In the genomic region with DNA sequence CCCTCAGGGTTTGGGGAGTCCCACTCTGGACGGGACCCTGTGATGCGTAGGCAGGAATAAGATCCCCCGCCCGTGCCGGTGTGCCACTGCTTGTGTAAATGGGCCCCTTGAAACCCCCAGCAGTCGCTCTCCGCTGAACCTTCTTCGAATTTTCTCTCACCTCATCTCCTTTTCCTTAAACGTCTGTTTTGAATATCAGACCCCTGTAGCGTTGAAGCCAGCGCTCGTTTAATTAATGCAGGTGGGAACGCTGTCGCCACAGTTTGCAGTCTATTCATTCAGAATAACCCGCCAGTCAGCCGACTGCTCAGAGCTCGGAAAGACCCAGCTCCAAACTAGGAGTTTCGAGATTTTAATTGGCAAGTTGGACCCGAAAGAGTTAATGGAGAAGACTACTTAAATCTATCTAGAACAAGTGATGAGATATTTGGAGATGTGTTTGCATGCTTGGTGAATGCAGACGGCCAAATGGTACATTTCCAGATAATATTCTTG, we compare ENCODE assay signal across 8 cellular contexts. TPM values are rescaled to one million over a fixed set of nuclear protein-coding genes. Genes with fewer than 3 reads are reported as not detected.
A peak's percentile ranks its signal among the peaks of the same experiment; 100 is the strongest.
DNase-seq lines count a peak whose midpoint lies in the region; ATAC-seq, FAIRE-seq and TF ChIP-seq lines count a peak whose summit lies in the region.

No MANE protein-coding gene starts in this region.

- SMC1A ChIA-PET in GM12878 (lab: Charles Lee; ENCODE audit: uncharacterized antibody, unreplicated experiment): interaction anchor here (0.6 to 5.3 kb wide), 31 partner anchors 9 to 226 kb away, joined by 3 to 28 read pairs (median 5); partner anchors contain the start of gene WDR89

- TF ChIP-seq CTCF in AG04450 (IDR thresholded peaks at IDR 0.05; ENCODE audit: low read depth, low read length) (no peak), GM12878 (IDR thresholded peaks at IDR 0.05 in 2 of 3, conservative IDR thresholded peaks at IDR 0.05 in 1 of 3; ENCODE audit: control insufficient read depth in 2 of 3, extremely low read depth in 1 of 3, insufficient read depth in 1 of 3, low read depth in 3 of 3, low read length in 3 of 3) (no peak), liver (IDR thresholded peaks at IDR 0.05; ENCODE audit: low read depth, low read length, missing input control) (no peak), thyroid gland (IDR thresholded peaks at IDR 0.05) (no peak)

- peak overlapping the region; percentile 73 for H3K9ac ChIP-seq in GM12878 (ENCODE audit: control insufficient read depth, insufficient read depth, low read length)
- peak overlapping the region; percentile 77 to 93 for H3K9ac ChIP-seq in liver (ENCODE audit: low read depth in 1 of 2, low read length in 2 of 2)

- H3K4me3 ChIP-seq in AG04450 (ENCODE audit: low read depth, low read length) (peak overlapping the region; percentile 89), GM12878 (peak overlapping the region; percentile 89), liver (ENCODE audit: low read depth in 1 of 3, low read length in 3 of 3) (peak overlapping the region; percentile 88 to 100 (median 89)), thyroid gland (replicated peaks in 1 of 3) (peak overlapping the region; percentile 41 to 99 (median 58))
- H3K4me3 ChIP-seq in Jurkat, Clone E6-1 (ENCODE audit: low read length): peak overlapping the region; percentile 90

- peak; percentile 35 for FAIRE-seq in GM19239 (lab: Jason Lieb, UNC)
- FAIRE-seq in GM12878 (lab: Jason Lieb, UNC): peak; percentile 41

- peaks cover 0 to 6% of the 10 kb centered on the region in 2 experiments; a peak in 1 of 4 replicates for H3K36me3 ChIP-seq in GM12878 (ENCODE audit: control insufficient read depth in 2 of 2, insufficient read depth in 2 of 2, low read length in 1 of 2)
- peaks cover 0 to 8% (median 8%) of the 10 kb centered on the region in 4 donors for H3K36me3 ChIP-seq in liver (ENCODE audit: control insufficient read depth in 4 of 4, insufficient read depth in 3 of 4, low read depth in 1 of 4, low read length in 3 of 4)
- peaks cover 6% of the 10 kb centered on the region in 2 donors for H3K36me3 ChIP-seq in thyroid gland

- no peaks in the 10 kb centered on the region for H3K4me1 ChIP-seq in GM12878 (ENCODE audit: control insufficient read depth, insufficient read depth, low read length)
- H3K4me1 ChIP-seq in liver (ENCODE audit: control insufficient read depth in 4 of 4, insufficient read depth in 4 of 4, low read length in 3 of 4): peaks cover 0 to 24% (median 14%) of the 10 kb centered on the region in 4 donors
- peaks cover 15 to 17% of the 10 kb centered on the region in 2 donors for H3K4me1 ChIP-seq in thyroid gland

- no peaks in the 10 kb centered on the region for H4K20me1 ChIP-seq in GM12878 (ENCODE audit: control insufficient read depth, insufficient read depth)

- H3K9me3 ChIP-seq in AG04450 (ENCODE audit: control insufficient read depth, insufficient read depth, low read length) (no peaks in the 10 kb centered on the region), GM12878 (replicated peaks; ENCODE audit: control insufficient read depth, insufficient read depth, low read length) (no peaks in the 10 kb centered on the region), liver (ENCODE audit: control insufficient read depth in 4 of 4, low read length in 3 of 4) (no peaks in the 10 kb centered on the region), thyroid gland (no peaks in the 10 kb centered on the region)

- CTCF ChIA-PET in AG04450 (lab: Charles Lee) (interaction anchor here (0.7 to 2.5 kb wide), 8 partner anchors 14 to 155 kb away, joined by 3 to 35 read pairs (median 3); no protein-coding TSS in a partner anchor), GM12878 (lab: Yijun Ruan, JAX) (interaction anchor here (0.7 to 3.3 kb wide), 36 partner anchors 10 to 232 kb away, joined by 3 to 31 read pairs (median 4); no protein-coding TSS in a partner anchor)

- POLR2A ChIA-PET in AG04450 (lab: Yijun Ruan, JAX) (interaction anchor here (0.5 to 1.7 kb wide), 8 partner anchors 9 to 224 kb away, joined by 3 to 13 read pairs (median 4); partner anchors contain the start of gene WDR89), GM12878 (lab: Charles Lee) (interaction anchor here (0.7 to 2.7 kb wide), 17 partner anchors 9 to 922 kb away, joined by 3 to 16 read pairs (median 4); partner anchors contain the start of gene WDR89)

- ATAC-seq in GM12878 (peak; percentile 48), HG03097 (IDR thresholded peaks at IDR 0.05; ENCODE audit: low FRiP score, unreplicated experiment) (no peak)

- 2% methylated on average over 20 of the region's 20 CpGs for whole genome bisulfite sequencing in GM12878 (ENCODE audit: insufficient coverage, insufficient replicate concordance, low lambda C conversion rate, missing lambda C conversion rate)
- under 1% methylated on average over 20 of the region's 20 CpGs for WGBS in liver
- WGBS in thyroid gland, 2 donors: 0 to 1% methylated on average over 16 to 20 of the region's 20 CpGs

- H3K27me3 ChIP-seq in AG04450 (ENCODE audit: control insufficient read depth, insufficient read depth, low read length) (no peaks in the 10 kb centered on the region), GM12878 (replicated peaks in 1 of 2; ENCODE audit: control insufficient read depth in 2 of 2, insufficient read depth in 2 of 2, low read length in 1 of 2) (no peaks in the 10 kb centered on the region), liver (ENCODE audit: control insufficient read depth in 4 of 4, insufficient read depth in 4 of 4, low read length in 3 of 4) (no peaks in the 10 kb centered on the region), thyroid gland (no peaks in the 10 kb centered on the region)

- H3K79me2 ChIP-seq in GM12878 (ENCODE audit: control insufficient read depth, insufficient read depth, low read length): peaks cover 46% of the 10 kb centered on the region

- peak overlapping the region; percentile 66 for H2AFZ ChIP-seq in GM12878 (ENCODE audit: control insufficient read depth, low read depth, low read length)

- TF ChIP-seq RAD21 in GM12878 (IDR thresholded peaks at IDR 0.05; ENCODE audit: insufficient read depth, low read depth, low read length) (no peak), liver (IDR thresholded peaks at IDR 0.05) (no peak)

- RAD21 ChIA-PET in GM12878 (lab: Charles Lee; ENCODE audit: unreplicated experiment): interaction anchor here (0.6 to 5.1 kb wide), 28 partner anchors 11 to 320 kb away, joined by 3 to 64 read pairs (median 5); partner anchors contain the start of gene WDR89

- TF ChIP-seq POLR2A in GM12878 (IDR thresholded peaks at IDR 0.05; ENCODE audit: low read depth, low read length) (no peak), thyroid gland (IDR thresholded peaks at IDR 0.05) (no peak)

- DNase-seq in AG04450 (ENCODE audit: low read depth, low spot score): no peak
- no peak for DNase-seq in GM19239 (ENCODE audit: insufficient read length, low spot score)
- DNase-seq in Jurkat, Clone E6-1 (ENCODE audit: low read depth, low spot score): no peak
- DNase-seq in GM12878 (ENCODE audit: low read depth, low spot score): no peak
- no peak for DNase-seq in thyroid gland
- DNase-seq in HPDE6-E6E7 (ENCODE audit: extremely low spot score): no peak

- in situ Hi-C loops in GM12878 (cut with MboI): no loop called here

- intact Hi-C loops in GM12878 (cut with micrococcal nuclease; ENCODE audit: unreplicated experiment) (loop anchor here (2.0 to 10.0 kb wide), 5 partner anchors 72 to 203 kb away; partner anchors contain the start of gene WDR89), thyroid gland (cut with DNase I) (loop anchor here (5.0 to 10.0 kb wide), 2 partner anchors 91 to 152 kb away; no protein-coding TSS in a partner anchor)

- TF ChIP-seq EP300 in GM12878 (IDR thresholded peaks at IDR 0.05; ENCODE audit: borderline replicate concordance in 1 of 2, control insufficient read depth in 1 of 2, low read depth in 2 of 2, low read length in 2 of 2): no peak

- BruUV-seq in GM12878 (replicated peaks; lab: Mats Ljungman, UMichigan): TSS peak; percentile 98

- H3K27ac ChIP-seq in AG04450 (ENCODE audit: low read depth, low read length): peak overlapping the region; percentile 77
- peak overlapping the region; percentile 77 for H3K27ac ChIP-seq in GM12878 (ENCODE audit: control insufficient read depth, insufficient read depth)
- peak overlapping the region; percentile 75 to 91 for H3K27ac ChIP-seq in liver (ENCODE audit: low read depth in 1 of 2, low read length in 2 of 2)
- H3K27ac ChIP-seq in thyroid gland: peak overlapping the region in 2 of 3 donors; percentile 66 to 88

- H3K4me2 ChIP-seq in GM12878 (ENCODE audit: control insufficient read depth, insufficient read depth): peak overlapping the region; percentile 58

TF ChIP-seq in GM12878, 131 proteins besides CTCF, POLR2A, EP300 and RAD21 (continues in another document):
- TF ChIP-seq CBX5 (IDR thresholded peaks at IDR 0.05; ENCODE audit: low read depth): peak; percentile 8; the same call in 1 of the 2 replicates
- TF ChIP-seq SREBF2 (IDR thresholded peaks at IDR 0.05; ENCODE audit: low read length): no peak

TF ChIP-seq in liver, 16 proteins besides CTCF, POLR2A, EP300 and RAD21 (continues in another document):
- TF ChIP-seq JUND (IDR thresholded peaks at IDR 0.05): no peak
- no peak for TF ChIP-seq EGR1 (IDR thresholded peaks at IDR 0.05; ENCODE audit: low read depth in 2 of 2)
- TF ChIP-seq SP1 (IDR thresholded peaks at IDR 0.05): no peak
- no peak for TF ChIP-seq TAF1 (conservative IDR thresholded peaks at IDR 0.05)
- no peak for TF ChIP-seq RXRA (IDR thresholded peaks at IDR 0.05)
- TF ChIP-seq YY1 (IDR thresholded peaks at IDR 0.05): no peak

RNA-seq across cellular contexts. Expression of gene PPP2R5E, which starts 0.7 kb away (rescaled TPM):
- polyA plus RNA-seq in AG04450 (2011; rRNA removed) (18.2 and 20.3 TPM in 2 replicates), GM12878 (2011; rRNA removed) (19.0 and 32.9 TPM in 2 replicates), GM12878 (2014; fragmentation: Illumina TruSeq; extraction: Trizol) (29.4 and 39.7 TPM in 2 replicates), GM12878 (2014; fragmentation: Nextera tagmentation; extraction: Ambion mirVana) (10 to 100 TPM; 13.1 to 13.3 TPM), GM12878 (2014; rRNA removed) (11.7 and 12.7 TPM in 2 replicates), GM12878 (2016; fragmentation: Nextera tagmentation; extraction: Ambion mirVana) (10 to 100 TPM; 43.3 TPM), liver (1 to 10 TPM; 6.0 to 6.9 TPM)
- polyA minus RNA-seq in AG04450 (2011; rRNA and poly(A)+ RNA removed): 10.1 and 24.6 TPM in 2 replicates
- polyA plus RNA-seq in Jurkat, Clone E6-1 (2012; ENCODE audit: insufficient read depth, insufficient read length): 24.0 TPM
- total RNA-seq in GM12878 (2013; cell fraction: nucleolus; rRNA removed): 48.3 and 49.2 TPM in 2 replicates
- total RNA-seq in GM12878 (2014; rRNA removed) (11.4 and 13.4 TPM in 2 replicates), GM12878 (2014; rRNA removed; fragmentation: Illumina TruSeq; extraction: Trizol) (25.5 and 26.4 TPM in 2 replicates), GM12878 (2021) (51.3 and 56.2 TPM in 2 replicates), liver (10 to 100 TPM in 1 of 2 donors, 1 to 10 TPM in 1; 10.0 to 13.1 TPM), thyroid gland (10 to 100 TPM; 30.0 to 42.3 (median 36.0) TPM)
- 8.1 TPM for polyA plus RNA-seq in GM12878 (2011; ENCODE audit: low read depth)
- polyA plus RNA-seq in GM12878 (2011; cell fraction: cytosol; rRNA removed): 6.2 and 8.1 TPM in 2 replicates
- 8.8 and 10.2 TPM in 2 replicates for polyA plus RNA-seq in GM12878 (2011; cell fraction: nucleus; rRNA removed)
- polyA plus RNA-seq in GM12878 (2012): 15.6 and 21.9 TPM in 2 replicates
- polyA minus RNA-seq in GM12878 (2011; rRNA and poly(A)+ RNA removed): 21.2 and 29.3 TPM in 2 replicates
- polyA minus RNA-seq in GM12878 (2011; cell fraction: cytosol; rRNA and poly(A)+ RNA removed): 18.0 and 20.7 TPM in 2 replicates
- 13.1 and 27.4 TPM in 2 replicates for polyA minus RNA-seq in GM12878 (2011; cell fraction: nucleus; rRNA and poly(A)+ RNA removed)
